ENCODE assay signal across 30 cellular contexts in genomic region chr16:83706394-83706793, GRCh38.
DNase-seq lines count a peak whose midpoint lies in the region; ATAC-seq, FAIRE-seq and TF ChIP-seq lines count a peak whose summit lies in the region.
"Had no signal": no experiment of that assay in that cellular context is flagged by ENCODE, and none has a peak within 500 bp of the region (broad histone marks: within the 10 kb centered on the region; RNA-seq: fewer than 3 reads in every experiment).

No MANE protein-coding gene starts in this region.

- H3K27me3 ChIP-seq in astrocyte (ENCODE audit: insufficient read depth, low read length): no peaks in the 10 kb centered on the region
- H3K27me3 ChIP-seq in colonic mucosa: no peaks in the 10 kb centered on the region
- H3K27me3 ChIP-seq: BLaER1, body of pancreas, esophagus muscularis mucosa, upper lobe of left lung had no signal

- H3K36me3 Mint-ChIP-seq in astrocyte (ENCODE audit: low read depth, unreplicated experiment): peaks cover 2% of the 10 kb centered on the region
- H3K36me3 Mint-ChIP-seq: activated naive CD8-positive, alpha-beta T cell treated with anti-CD3 and anti-CD28 coated beads, Interleukin-2, amount 10 ng/mL, durations not matched to agents 7 days and 5 days; memory B cell had no signal

- peaks cover 8% of the 10 kb centered on the region for H3K4me1 ChIP-seq in astrocyte (ENCODE audit: insufficient read depth, low read length)
- H3K4me1 ChIP-seq in colonic mucosa: no peaks in the 10 kb centered on the region
- H3K4me1 ChIP-seq: BLaER1, body of pancreas, esophagus muscularis mucosa, prostate gland had no signal

- H3K9ac ChIP-seq in astrocyte (ENCODE audit: low read length) (peak overlapping the region; percentile 39), colonic mucosa (ENCODE audit: low read depth in 2 of 2, low read length in 2 of 2) (no peak overlapping the region)
- H3K9ac ChIP-seq: BLaER1 had no signal

- H3K9me3 ChIP-seq in astrocyte (ENCODE audit: insufficient read depth, low read depth, low read length) (no peaks in the 10 kb centered on the region), colonic mucosa (no peaks in the 10 kb centered on the region)
- H3K9me3 ChIP-seq: BLaER1, body of pancreas, esophagus muscularis mucosa, prostate gland, upper lobe of left lung had no signal

- intact Hi-C loops in colonic mucosa (cut with DNase I): no loop called here

- peak; percentile 70 for FAIRE-seq in astrocyte (lab: Jason Lieb, UNC)
- FAIRE-seq: colon, GM12892, kidney, TTC549 had no signal

- H3K4me3 ChIP-seq in astrocyte (ENCODE audit: insufficient read depth, low read depth, low read length): no peak overlapping the region
- no peak overlapping the region for H3K4me3 ChIP-seq in colonic mucosa
- H3K4me3 ChIP-seq: BLaER1, body of pancreas, esophagus muscularis mucosa, PC-9, prostate gland, upper lobe of left lung had no signal

- peaks cover 2% of the 10 kb centered on the region for H3K9me3 Mint-ChIP-seq in astrocyte (ENCODE audit: unreplicated experiment)
- H3K9me3 Mint-ChIP-seq: activated CD4-positive, alpha-beta memory T cell treated with anti-CD3 and anti-CD28 coated beads, Interleukin-2, amount 10 ng/mL, durations not matched to agents 7 days and 5 days; effector memory CD8-positive, alpha-beta T cell; memory B cell had no signal

- H3K36me3 ChIP-seq in astrocyte (ENCODE audit: insufficient read depth, low read length): no peaks in the 10 kb centered on the region
- H3K36me3 ChIP-seq in colonic mucosa: no peaks in the 10 kb centered on the region
- H3K36me3 ChIP-seq: BLaER1, esophagus muscularis mucosa, prostate gland, upper lobe of left lung had no signal

- no peaks in the 10 kb centered on the region for H3K79me2 ChIP-seq in astrocyte (ENCODE audit: insufficient read depth, low read length)

- peak overlapping the region; percentile 77 for H3K27ac ChIP-seq in astrocyte (ENCODE audit: low read depth, low read length)
- no peak overlapping the region for H3K27ac ChIP-seq in colonic mucosa
- H3K27ac ChIP-seq: BLaER1, body of pancreas, esophagus muscularis mucosa, PC-9, prostate gland, upper lobe of left lung had no signal

- peak overlapping the region; percentile 86 for H3K27ac Mint-ChIP-seq in astrocyte (ENCODE audit: unreplicated experiment)
- H3K27ac Mint-ChIP-seq: activated CD4-positive, alpha-beta memory T cell treated with anti-CD3 and anti-CD28 coated beads, Interleukin-2, amount 10 ng/mL, durations not matched to agents 7 days and 5 days; activated naive CD8-positive, alpha-beta T cell treated with anti-CD3 and anti-CD28 coated beads, Interleukin-2, amount 10 ng/mL, durations not matched to agents 7 days and 5 days; effector memory CD8-positive, alpha-beta T cell; memory B cell had no signal

- H3K4me3 Mint-ChIP-seq in astrocyte (ENCODE audit: unreplicated experiment): no peak overlapping the region
- H3K4me3 Mint-ChIP-seq: activated CD4-positive, alpha-beta memory T cell treated with anti-CD3 and anti-CD28 coated beads, Interleukin-2, amount 10 ng/mL, durations not matched to agents 7 days and 5 days; activated naive CD8-positive, alpha-beta T cell treated with anti-CD3 and anti-CD28 coated beads, Interleukin-2, amount 10 ng/mL, durations not matched to agents 7 days and 5 days; effector memory CD8-positive, alpha-beta T cell; memory B cell had no signal

- DNase-seq in ACHN (peak; percentile 96), GM04503 (ENCODE audit: low read depth) (peak; percentile 52), astrocyte (ENCODE audit: low read depth) (peak; percentile 82), iris pigment epithelial cell (ENCODE audit: low read depth) (peak; percentile 73), colonic mucosa (no peak), SKM-1 treated with dmso at 0.1 percent for 144 hours (lab: John Stamatoyannopoulos, UW; ENCODE audit: unreplicated experiment) (no peak)
- DNase-seq: 8988T; activated CD4-positive, alpha-beta memory T cell treated with anti-CD3 and anti-CD28 coated beads, Interleukin-2, amount 10 ng/mL, durations not matched to agents 7 days and 5 days; activated CD4-positive, CD25-positive, alpha-beta regulatory T cell treated with anti-CD3 and anti-CD28 coated beads, Interleukin-2, amount 50 U/mL, for 72 hours; activated effector memory CD4-positive, alpha-beta T cell treated with anti-CD3 and anti-CD28 coated beads, Interleukin-2, amount 50 U/mL, for 16 hours; activated naive CD8-positive, alpha-beta T cell treated with anti-CD3 and anti-CD28 coated beads, Interleukin-2, amount 10 ng/mL, durations not matched to agents 7 days and 5 days; body of pancreas; COR-L47; DMS79 treated with DMSO at 0.1 percent for 48 hours; effector memory CD8-positive, alpha-beta T cell; kidney; NCI-H146; NCI-H510A treated with DMSO at 0.1 percent for 48 hours; PC-9; SHP77 treated with DMSO at 0.1 percent for 48 hours; upper lobe of left lung had no signal

- peaks cover 11% of the 10 kb centered on the region for H3K4me1 Mint-ChIP-seq in astrocyte (ENCODE audit: low read depth, unreplicated experiment)
- H3K4me1 Mint-ChIP-seq: activated CD4-positive, alpha-beta memory T cell treated with anti-CD3 and anti-CD28 coated beads, Interleukin-2, amount 10 ng/mL, durations not matched to agents 7 days and 5 days; memory B cell had no signal

- no peaks in the 10 kb centered on the region for H4K20me1 ChIP-seq in astrocyte (ENCODE audit: insufficient read depth, low read length)
- H4K20me1 ChIP-seq: BLaER1 had no signal

- no peak overlapping the region for H2AFZ ChIP-seq in astrocyte (ENCODE audit: low read depth, low read length)
- H2AFZ ChIP-seq: PC-9 had no signal

- H3K4me2 ChIP-seq in astrocyte (ENCODE audit: low read length): peak overlapping the region; percentile 19
- H3K4me2 ChIP-seq: BLaER1, PC-9 had no signal

- no peak for TF ChIP-seq CTCF in astrocyte (IDR thresholded peaks at IDR 0.05; ENCODE audit: insufficient read depth, low read depth, low read length)
- TF ChIP-seq CTCF in colonic mucosa (IDR thresholded peaks at IDR 0.05): no peak

- peaks cover 13% of the 10 kb centered on the region for H3K27me3 Mint-ChIP-seq in astrocyte (ENCODE audit: low read depth, unreplicated experiment)
- H3K27me3 Mint-ChIP-seq: activated CD4-positive, alpha-beta memory T cell treated with anti-CD3 and anti-CD28 coated beads, Interleukin-2, amount 10 ng/mL, durations not matched to agents 7 days and 5 days; activated naive CD8-positive, alpha-beta T cell treated with anti-CD3 and anti-CD28 coated beads, Interleukin-2, amount 10 ng/mL, durations not matched to agents 7 days and 5 days had no signal

- in situ Hi-C loops in ACHN (cut with HindIII; ENCODE audit: low pct_ligation_motif_present, low pct_unique_long_range_greater_than_20kb, low sequenced_read_pairs): no loop called here

- ATAC-seq in HG03378 (IDR thresholded peaks at IDR 0.05; ENCODE audit: unreplicated experiment): no peak
- ATAC-seq in HG03571 (IDR thresholded peaks at IDR 0.05; ENCODE audit: unreplicated experiment): no peak
- ATAC-seq: body of pancreas; effector memory CD8-positive, alpha-beta T cell had no signal

Comparison
In these comparisons a context has a peak if more than half of its experiments do, and no peak if none do; other contexts are left out.
1. DNase-seq: peak in ACHN (single experiment), GM04503 (single experiment), astrocyte (single experiment) and iris pigment epithelial cell (single experiment); none in colonic mucosa (single experiment) and SKM-1 treated with dmso at 0.1 percent for 144 hours (single experiment).